In the genomic region with DNA sequence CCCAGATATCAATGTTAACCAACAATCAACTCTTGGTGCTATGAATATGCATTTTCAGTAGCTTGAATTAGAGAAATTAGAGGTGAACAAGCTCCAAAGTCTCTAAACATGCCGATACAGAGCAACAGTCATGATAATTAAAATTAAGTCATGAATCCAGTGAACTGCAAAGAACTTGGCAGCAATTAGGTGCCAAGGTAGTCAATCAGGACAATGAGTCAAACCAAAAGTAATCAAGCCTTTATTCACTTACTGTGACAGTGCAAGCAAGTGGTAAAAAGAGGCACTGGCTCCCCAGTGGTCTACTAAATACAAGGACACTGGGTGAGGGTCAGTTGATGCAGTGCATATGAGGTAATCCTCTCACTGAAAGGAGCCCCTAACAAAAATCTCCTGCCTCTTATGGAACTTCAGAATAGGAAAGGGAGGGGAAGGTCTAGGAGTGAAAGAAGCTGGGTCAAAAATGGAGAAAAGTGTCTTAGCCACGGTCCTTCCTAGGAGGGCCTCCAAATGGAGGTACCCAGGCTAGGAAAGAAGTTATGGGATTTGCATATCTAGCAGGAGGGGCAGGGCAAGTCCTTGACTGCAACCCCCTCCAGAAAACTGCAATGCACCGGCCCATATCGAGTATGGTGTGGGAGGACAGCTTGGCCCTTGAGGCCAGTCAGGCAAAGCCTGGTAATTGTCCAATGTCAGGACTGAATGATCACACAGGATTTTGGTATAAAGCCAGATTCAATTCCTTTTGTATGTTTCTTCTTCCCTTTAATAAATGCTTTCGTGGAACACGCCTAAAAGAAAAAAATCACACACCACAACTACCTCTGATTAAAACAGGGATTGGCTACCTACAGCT, we compare ENCODE assay signal across 8 cellular contexts. TPM values are rescaled to one million over a fixed set of nuclear protein-coding genes. Genes with fewer than 3 reads are reported as not detected.
DNase-seq lines count a peak whose midpoint lies in the region; ATAC-seq and TF ChIP-seq lines count a peak whose summit lies in the region.

No MANE protein-coding gene starts in this region.

- no peak for ATAC-seq in naive thymus-derived CD8-positive, alpha-beta T cell
- no peak for ATAC-seq in HG02970 (IDR thresholded peaks at IDR 0.05; ENCODE audit: low FRiP score, unreplicated experiment)

- peak overlapping the region; percentile 50 to 100 (median 99) for H3K27ac Mint-ChIP-seq in naive thymus-derived CD8-positive, alpha-beta T cell

- peak overlapping the region; percentile 78 to 99 (median 90) for H3K4me3 ChIP-seq in BLaER1 treated with 17β-estradiol and CSF1 and Interleukin-3, amounts not matched to agents 10 nM and 100 nM
- peak overlapping the region; percentile 82 for H3K4me3 ChIP-seq in coronary artery

- peak overlapping the region; percentile 85 to 99 (median 96) for H3K4me2 ChIP-seq in BLaER1 treated with 17β-estradiol and CSF1 and Interleukin-3, amounts not matched to agents 10 nM and 100 nM

- H3K9me3 ChIP-seq in BLaER1 treated with 17β-estradiol and CSF1 and Interleukin-3, amounts not matched to agents 10 nM and 100 nM (replicated peaks in 1 of 11), result no peaks in the 10 kb centered on the region
- no peaks in the 10 kb centered on the region for H3K9me3 ChIP-seq in KOPT-K1 (ENCODE audit: insufficient read depth, low read length, poor library complexity, severe bottlenecking)

- H3K4me1 Mint-ChIP-seq in naive thymus-derived CD8-positive, alpha-beta T cell, result peaks cover 12 to 48% (median 41%) of the 10 kb centered on the region in 4 donors

- H3K36me3 Mint-ChIP-seq in naive thymus-derived CD8-positive, alpha-beta T cell, result peaks cover 3 to 36% (median 3%) of the 10 kb centered on the region in 3 donors

- no peaks in the 10 kb centered on the region for H3K27me3 ChIP-seq in BLaER1 treated with 17β-estradiol and CSF1 and Interleukin-3, amounts not matched to agents 10 nM and 100 nM

- no peaks in the 10 kb centered on the region for H3K9me3 Mint-ChIP-seq in naive thymus-derived CD8-positive, alpha-beta T cell

- DNase-seq in coronary artery (ENCODE audit: low spot score) (no peak), HPDE6-E6E7 (ENCODE audit: extremely low spot score) (no peak), amygdala (lab: John Stamatoyannopoulos, UW) (no peak), NCI-H524 treated with DMSO at 0.1 percent for 48 hours (lab: John Stamatoyannopoulos, UW) (no peak)
- no peak for DNase-seq in naive thymus-derived CD8-positive, alpha-beta T cell

- H3K27ac ChIP-seq in BLaER1 treated with 17β-estradiol and CSF1 and Interleukin-3, amounts not matched to agents 10 nM and 100 nM, result peak overlapping the region in 10 of 11 experiments; percentile 87 to 99 (median 95); a peak in 18 of 22 replicates
- H3K27ac ChIP-seq in KOPT-K1 (ENCODE audit: low read depth, low read length, poor library complexity, severe bottlenecking) (peak overlapping the region; percentile 25), coronary artery (peak overlapping the region in 1 of 2 donors; percentile 95)

- no peak for TF ChIP-seq CTCF in coronary artery (IDR thresholded peaks at IDR 0.05)

- H3K4me1 ChIP-seq in BLaER1 treated with 17β-estradiol and CSF1 and Interleukin-3, amounts not matched to agents 10 nM and 100 nM, result peaks cover 32 to 45% (median 40%) of the 10 kb centered on the region in 10 experiments

- H3K27me3 Mint-ChIP-seq in naive thymus-derived CD8-positive, alpha-beta T cell, result peaks cover 0 to 2% (median 0%) of the 10 kb centered on the region in 5 donors

- H4K20me1 ChIP-seq in BLaER1 treated with 17β-estradiol and CSF1 and Interleukin-3, amounts not matched to agents 10 nM and 100 nM, result peaks cover 5 to 54% (median 38%) of the 10 kb centered on the region in 11 experiments; a peak in 19 of 22 replicates

- H3K36me3 ChIP-seq in BLaER1 treated with 17β-estradiol and CSF1 and Interleukin-3, amounts not matched to agents 10 nM and 100 nM, result peaks cover 27 to 55% (median 47%) of the 10 kb centered on the region in 11 experiments
- H3K36me3 ChIP-seq in KOPT-K1 (ENCODE audit: insufficient read depth, low read length), result peaks cover 44% of the 10 kb centered on the region

- peak overlapping the region; percentile 93 to 99 (median 98) for H3K4me3 Mint-ChIP-seq in naive thymus-derived CD8-positive, alpha-beta T cell

- peak overlapping the region; percentile 89 to 98 (median 95) for H3K9ac ChIP-seq in BLaER1 treated with 17β-estradiol and CSF1 and Interleukin-3, amounts not matched to agents 10 nM and 100 nM

- POLR2A ChIA-PET in naive thymus-derived CD8-positive, alpha-beta T cell (lab: Charles Lee), result interaction anchor here (3.0 to 4.6 kb wide), 2 partner anchors 11 to 17 kb away, joined by 27 to 157 read pairs; a partner anchor contains a TSS

RNA-seq across cellular contexts. Expression of a gene that starts 1.5 kb away (rescaled TPM):
- total RNA-seq in naive thymus-derived CD8-positive, alpha-beta T cell, result 10 to 100 TPM; 60.2 to 72.6 TPM
- polyA plus RNA-seq in naive thymus-derived CD8-positive, alpha-beta T cell, result 100 to 1,000 TPM in 2 of 3 donors, 10 to 100 TPM in 1; 93.6 to 112 (median 110) TPM

RNA-seq across cellular contexts. Expression of a gene that starts 17.0 kb away (rescaled TPM):
- 10 to 100 TPM; 42.3 to 50.7 TPM for total RNA-seq in naive thymus-derived CD8-positive, alpha-beta T cell
- polyA plus RNA-seq in naive thymus-derived CD8-positive, alpha-beta T cell, result 10 to 100 TPM; 10.3 to 16.0 (median 13.5) TPM
